8 cellular contexts compared by ENCODE assay signal in the genomic region with DNA sequence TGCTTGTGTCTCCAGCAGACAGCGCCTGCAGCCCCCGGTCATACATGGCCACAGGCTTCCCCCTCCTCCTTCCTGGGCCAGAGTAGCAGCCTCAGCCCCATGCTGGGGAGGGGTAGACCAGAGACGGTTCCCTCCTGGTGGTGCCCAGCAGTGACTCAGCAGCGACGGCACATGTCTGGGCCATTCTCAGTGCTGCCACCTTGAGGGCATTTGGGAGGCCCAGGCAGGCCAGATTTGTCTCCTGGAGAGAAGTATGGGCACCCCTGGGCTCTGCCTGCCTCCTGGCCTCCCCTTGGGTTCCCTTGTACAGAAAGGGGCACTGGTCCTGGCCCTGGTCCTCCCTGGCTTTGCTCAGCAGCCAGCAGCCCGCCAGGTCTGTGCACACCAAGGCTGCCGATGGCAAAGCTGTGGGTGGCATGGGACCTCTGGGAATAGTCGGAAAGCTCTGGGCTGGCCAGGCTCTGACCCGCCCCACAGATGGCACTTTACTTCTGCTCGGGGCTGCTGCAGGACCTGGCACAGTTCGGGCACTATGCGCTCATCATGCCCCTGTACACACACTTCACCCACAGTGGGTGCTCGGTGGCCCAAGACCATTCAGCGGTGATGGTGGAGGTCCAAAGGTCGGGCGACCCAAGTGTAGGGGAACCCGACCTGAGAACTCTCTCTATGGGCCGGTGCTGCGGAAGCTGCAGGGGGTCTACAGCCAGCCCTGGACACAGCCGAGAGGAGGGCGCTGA. TPM values are rescaled to one million over a fixed set of nuclear protein-coding genes. Genes with fewer than 3 reads are reported as not detected.
DNase-seq lines count a peak whose midpoint lies in the region; ATAC-seq and FAIRE-seq lines count a peak whose summit lies in the region.

No MANE protein-coding gene starts in this region.

- no peaks in the 10 kb centered on the region for H3K9me3 Mint-ChIP-seq in activated T-helper 1 cell treated with anti-CD3 and anti-CD28 coated beads, Interleukin-12 subunit alpha, Interleukin-12 subunit beta, Interleukin-2, Interleukin-4 antibody, amounts not matched to agents 30 ng/mL and 10 ng/mL and 1 ng/mL, durations not matched to agents 14 hours and 24 hours and 36 hours

- ATAC-seq in GM21390 (IDR thresholded peaks at IDR 0.05; ENCODE audit: unreplicated experiment) (peak; percentile 45), GM19035 (IDR thresholded peaks at IDR 0.05; ENCODE audit: unreplicated experiment) (no peak)

- peaks cover 4% of the 10 kb centered on the region for H3K4me1 Mint-ChIP-seq in activated T-helper 1 cell treated with anti-CD3 and anti-CD28 coated beads, Interleukin-12 subunit alpha, Interleukin-12 subunit beta, Interleukin-2, Interleukin-4 antibody, amounts not matched to agents 30 ng/mL and 10 ng/mL and 1 ng/mL, durations not matched to agents 14 hours and 24 hours and 36 hours (ENCODE audit: low read depth)

- H3K4me3 Mint-ChIP-seq in activated T-helper 1 cell treated with anti-CD3 and anti-CD28 coated beads, Interleukin-12 subunit alpha, Interleukin-12 subunit beta, Interleukin-2, Interleukin-4 antibody, amounts not matched to agents 30 ng/mL and 10 ng/mL and 1 ng/mL, durations not matched to agents 14 hours and 24 hours and 36 hours, result no peak overlapping the region

- DNase-seq in AML-193 (lab: John Stamatoyannopoulos, UW), result peak; percentile 25 to 41
- peak; percentile 55 for DNase-seq in RCC 7860 (ENCODE audit: low spot score)
- DNase-seq in activated T-helper 1 cell treated with anti-CD3 and anti-CD28 coated beads, Interleukin-12 subunit alpha, Interleukin-12 subunit beta, Interleukin-2, Interleukin-4 antibody, amounts not matched to agents 30 ng/mL and 10 ng/mL and 1 ng/mL, durations not matched to agents 14 hours and 24 hours and 36 hours (ENCODE audit: low spot score), result peak; percentile 57
- peak in 36 of 42 donors; percentile 16 to 70 (median 47) for DNase-seq in head of caudate nucleus
- DNase-seq in stimulated activated CD4-positive, alpha-beta T cell treated with anti-CD3 and anti-CD28 coated beads, Interleukin-1b, Interleukin-23, amount 100 ng/mL, for 4 hours (ENCODE audit: low read depth in 2 of 2), result peak; percentile 58
- DNase-seq in occipital lobe (lab: John Stamatoyannopoulos, UW), result no peak

- no peak overlapping the region for H3K27ac Mint-ChIP-seq in activated T-helper 1 cell treated with anti-CD3 and anti-CD28 coated beads, Interleukin-12 subunit alpha, Interleukin-12 subunit beta, Interleukin-2, Interleukin-4 antibody, amounts not matched to agents 30 ng/mL and 10 ng/mL and 1 ng/mL, durations not matched to agents 14 hours and 24 hours and 36 hours

- H3K36me3 Mint-ChIP-seq in activated T-helper 1 cell treated with anti-CD3 and anti-CD28 coated beads, Interleukin-12 subunit alpha, Interleukin-12 subunit beta, Interleukin-2, Interleukin-4 antibody, amounts not matched to agents 30 ng/mL and 10 ng/mL and 1 ng/mL, durations not matched to agents 14 hours and 24 hours and 36 hours (ENCODE audit: low read depth), result no peaks in the 10 kb centered on the region

- peaks cover 2% of the 10 kb centered on the region for H3K27me3 Mint-ChIP-seq in activated T-helper 1 cell treated with anti-CD3 and anti-CD28 coated beads, Interleukin-12 subunit alpha, Interleukin-12 subunit beta, Interleukin-2, Interleukin-4 antibody, amounts not matched to agents 30 ng/mL and 10 ng/mL and 1 ng/mL, durations not matched to agents 14 hours and 24 hours and 36 hours (ENCODE audit: insufficient read depth)

- no peak for FAIRE-seq in RCC 7860 (lab: Jason Lieb, UNC)

- intact Hi-C loops in activated T-helper 1 cell treated with anti-CD3 and anti-CD28 coated beads, Interleukin-12 subunit alpha, Interleukin-12 subunit beta, Interleukin-2, Interleukin-4 antibody, amounts not matched to agents 30 ng/mL and 10 ng/mL and 1 ng/mL, durations not matched to agents 14 hours and 24 hours and 36 hours (cut with micrococcal nuclease), result loop anchor here (2.0 to 5.0 kb wide), 2 partner anchors 78 to 122 kb away; no protein-coding TSS in a partner anchor
- intact Hi-C loops in head of caudate nucleus (cut with DNase I), result no loop called here

RNA-seq across cellular contexts. Expression of a gene that starts 11.4 kb away (rescaled TPM):
- not detected in 2 replicates for total RNA-seq in activated T-helper 1 cell treated with anti-CD3 and anti-CD28 coated beads, Interleukin-12 subunit alpha, Interleukin-12 subunit beta, Interleukin-2, Interleukin-4 antibody, amounts not matched to agents 30 ng/mL and 10 ng/mL and 1 ng/mL, durations not matched to agents 14 hours and 24 hours and 36 hours
- not detected for total RNA-seq in occipital lobe

RNA-seq across cellular contexts. Expression of a gene that starts 37.9 kb away (rescaled TPM):
- not detected in 2 replicates for total RNA-seq in activated T-helper 1 cell treated with anti-CD3 and anti-CD28 coated beads, Interleukin-12 subunit alpha, Interleukin-12 subunit beta, Interleukin-2, Interleukin-4 antibody, amounts not matched to agents 30 ng/mL and 10 ng/mL and 1 ng/mL, durations not matched to agents 14 hours and 24 hours and 36 hours
- not detected for total RNA-seq in occipital lobe

RNA-seq across cellular contexts. Expression of a gene that starts 43.1 kb away (rescaled TPM):
- total RNA-seq in activated T-helper 1 cell treated with anti-CD3 and anti-CD28 coated beads, Interleukin-12 subunit alpha, Interleukin-12 subunit beta, Interleukin-2, Interleukin-4 antibody, amounts not matched to agents 30 ng/mL and 10 ng/mL and 1 ng/mL, durations not matched to agents 14 hours and 24 hours and 36 hours, result 0.12 TPM in 1 of 2 replicates, not detected in the other
- total RNA-seq in occipital lobe, result 1.2 TPM
